In the genomic region with DNA sequence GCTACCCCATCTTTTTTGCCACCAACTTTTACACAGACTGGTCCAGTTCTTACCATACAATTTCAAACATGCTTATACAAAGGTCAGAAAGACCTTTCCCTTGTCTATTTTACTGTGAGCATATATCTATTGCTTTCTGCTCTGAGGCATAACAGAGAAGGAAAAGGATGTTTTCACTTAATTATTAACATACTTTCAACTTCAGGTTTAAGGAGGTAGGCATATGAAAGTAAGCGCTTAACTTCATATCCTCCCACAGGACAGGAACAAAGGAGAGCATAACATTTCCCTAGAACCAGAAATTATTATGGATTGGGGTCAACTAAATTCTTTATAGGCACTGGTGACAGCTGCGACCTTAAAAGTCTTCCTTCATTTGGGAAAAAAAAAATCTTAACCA, we compare ENCODE assay signal across 10 cellular contexts. TPM values are rescaled to one million over a fixed set of nuclear protein-coding genes. Genes with fewer than 3 reads are reported as not detected.
A peak's percentile ranks its signal among the peaks of the same experiment; 100 is the strongest.
DNase-seq lines count a peak whose midpoint lies in the region; ATAC-seq, FAIRE-seq and TF ChIP-seq lines count a peak whose summit lies in the region.
"Had no signal": no experiment of that assay in that cellular context is flagged by ENCODE, and none has a peak within 500 bp of the region (broad histone marks: within the 10 kb centered on the region; RNA-seq: fewer than 3 reads in every experiment).

No MANE protein-coding gene starts in this region.

- H3K79me2 ChIP-seq in mammary epithelial cell (ENCODE audit: insufficient read depth, low read length) = no peaks in the 10 kb centered on the region
- H3K79me2 ChIP-seq in neural progenitor cell (ENCODE audit: low read depth) = peaks cover 61% of the 10 kb centered on the region

- in situ Hi-C loops in mammary epithelial cell (cut with MboI; ENCODE audit: low sequenced_read_pairs in 2 of 2) = no loop called here

- peak; percentile 26 for ATAC-seq in HG02973 (IDR thresholded peaks at IDR 0.05; ENCODE audit: unreplicated experiment)
- no peak for ATAC-seq in HG02588 (IDR thresholded peaks at IDR 0.05; ENCODE audit: unreplicated experiment)
- no peak for ATAC-seq in HG03469 (IDR thresholded peaks at IDR 0.05; ENCODE audit: unreplicated experiment)

- H3K9ac ChIP-seq in mammary epithelial cell (ENCODE audit: insufficient read depth, low read length) (no peak overlapping the region), neural progenitor cell (peak overlapping the region; percentile 92)

- peak overlapping the region; percentile 100 for H3K27ac Mint-ChIP-seq in neural progenitor cell

- H3K27me3 ChIP-seq in mammary epithelial cell (ENCODE audit: insufficient read depth, low read length) = peaks cover 11% of the 10 kb centered on the region
- no peaks in the 10 kb centered on the region for H3K27me3 ChIP-seq in neural progenitor cell

- peaks cover 7% of the 10 kb centered on the region for H3K27me3 Mint-ChIP-seq in neural progenitor cell (ENCODE audit: insufficient read depth, low read depth)

- intact Hi-C loops in mammary epithelial cell (cut with micrococcal nuclease) = no loop called here

- peaks cover 23% of the 10 kb centered on the region for H3K4me1 Mint-ChIP-seq in neural progenitor cell

- BruUV-seq in mammary epithelial cell (replicated peaks; lab: Mats Ljungman, UMichigan) = TSS peak; percentile 27

- H2AFZ ChIP-seq in mammary epithelial cell (ENCODE audit: low read depth, low read length) (no peak overlapping the region), neural progenitor cell (replicated peaks) (no peak overlapping the region)

- TF ChIP-seq CTCF in D721Med (IDR thresholded peaks at IDR 0.05; ENCODE audit: insufficient read depth, missing control alignments) (no peak), mammary epithelial cell (conservative IDR thresholded peaks at IDR 0.05 in 1 of 2, IDR thresholded peaks at IDR 0.05 in 1 of 2; ENCODE audit: extremely low read depth in 1 of 2, insufficient read depth in 1 of 2, low read depth in 1 of 2, low read length in 2 of 2) (no peak), neural progenitor cell (IDR thresholded peaks at IDR 0.05) (no peak)

- H3K27ac ChIP-seq in mammary epithelial cell (ENCODE audit: insufficient read depth, low read depth, low read length) (no peak overlapping the region), neural progenitor cell (no peak overlapping the region)

- peaks cover 6% of the 10 kb centered on the region for H3K4me1 ChIP-seq in mammary epithelial cell (ENCODE audit: insufficient read depth, low read length)
- peaks cover 27% of the 10 kb centered on the region for H3K4me1 ChIP-seq in neural progenitor cell

- no peak overlapping the region for H3K4me3 ChIP-seq in mammary epithelial cell (replicated peaks in 1 of 3; ENCODE audit: insufficient read depth in 1 of 3, low read depth in 2 of 3, low read length in 3 of 3)
- peak overlapping the region; percentile 92 for H3K4me3 ChIP-seq in neural progenitor cell

- WGBS in mammary epithelial cell (ENCODE audit: low coverage, missing lambda C conversion rate) = 81% methylated on average over 2 of the region's 2 CpGs

- H3K4me3 Mint-ChIP-seq in neural progenitor cell = peak overlapping the region; percentile 99

- dilution Hi-C loops in mammary epithelial cell (cut with HindIII; ENCODE audit: low sequenced_read_pairs) = no loop called here

- CTCF ChIA-PET in mammary epithelial cell (lab: Charles Lee; ENCODE audit: low non-redundant PET) = no interaction called here

- H3F3A ChIP-seq in neural progenitor cell (ENCODE audit: low read depth) = peaks cover 17% of the 10 kb centered on the region

- H3K9me3 Mint-ChIP-seq in neural progenitor cell = peaks cover 30% of the 10 kb centered on the region

- H4K20me1 ChIP-seq in mammary epithelial cell (ENCODE audit: insufficient read depth, low read length) (no peaks in the 10 kb centered on the region), neural progenitor cell (ENCODE audit: low read depth) (peaks cover 54% of the 10 kb centered on the region)

- no peaks in the 10 kb centered on the region for H3K9me3 ChIP-seq in mammary epithelial cell (replicated peaks; ENCODE audit: insufficient read depth, low read length)
- no peaks in the 10 kb centered on the region for H3K9me3 ChIP-seq in neural progenitor cell (ENCODE audit: low read depth)

- peaks cover 44% of the 10 kb centered on the region for H3K36me3 Mint-ChIP-seq in neural progenitor cell

- H3K36me3 ChIP-seq in mammary epithelial cell (ENCODE audit: insufficient read depth, low read length) = no peaks in the 10 kb centered on the region
- no peaks in the 10 kb centered on the region for H3K36me3 ChIP-seq in neural progenitor cell

- H3K4me2 ChIP-seq in mammary epithelial cell (ENCODE audit: insufficient read depth, low read depth, low read length) (peak overlapping the region; percentile 81), neural progenitor cell (peak overlapping the region; percentile 82)

- DNase-seq in D721Med (ENCODE audit: insufficient read length, low spot score) (no peak), mammary epithelial cell (no peak), neural progenitor cell (ENCODE audit: low spot score) (no peak), NCI-H2227 (lab: John Stamatoyannopoulos, UW; ENCODE audit: unreplicated experiment) (no peak), NCI-H526 treated with DMSO at 0.1 percent for 48 hours (lab: John Stamatoyannopoulos, UW) (no peak)
- DNase-seq: T1000, trophoblast cell had no signal

- FAIRE-seq in D721Med (lab: Jason Lieb, UNC) = peak; percentile 6

RNA-seq across cellular contexts. Expression of gene MYEF2, which starts 1.1 kb away (rescaled TPM):
- 1 to 10 TPM; 2.3 to 5.0 TPM for total RNA-seq in mammary epithelial cell
- 0.74 TPM for polyA plus RNA-seq in mammary epithelial cell
- 0.31 TPM for polyA minus RNA-seq in mammary epithelial cell
- 110 and 140 TPM in 2 replicates for total RNA-seq in neural progenitor cell (ENCODE audit: low replicate concordance)

RNA-seq across cellular contexts. Expression of gene CTXN2, which starts 14.5 kb away (rescaled TPM):
- total RNA-seq in mammary epithelial cell (not detected), neural progenitor cell (ENCODE audit: low replicate concordance) (0.03 and 0.60 TPM in 2 replicates)
- not detected for polyA plus RNA-seq in mammary epithelial cell
- not detected for polyA minus RNA-seq in mammary epithelial cell

RNA-seq across cellular contexts. Expression of gene SLC12A1, which starts 29.1 kb away (rescaled TPM):
- total RNA-seq in mammary epithelial cell (not detected), neural progenitor cell (ENCODE audit: low replicate concordance) (0.19 TPM in 1 of 2 replicates, not detected in the other)
- polyA plus RNA-seq in mammary epithelial cell = not detected
- not detected for polyA minus RNA-seq in mammary epithelial cell

RNA-seq across cellular contexts. Expression of gene SLC24A5, which starts 56.2 kb away (rescaled TPM):
- total RNA-seq in mammary epithelial cell (not detected), neural progenitor cell (ENCODE audit: low replicate concordance) (0.65 TPM in 1 of 2 replicates, not detected in the other)
- polyA plus RNA-seq in mammary epithelial cell = not detected
- not detected for polyA minus RNA-seq in mammary epithelial cell

Comparison
In these comparisons a context has a peak if more than half of its experiments do, and no peak if none do; other contexts are left out.
1. RNA of gene MYEF2, which starts 1.1 kb away (total RNA-seq): 110 to 140 TPM in neural progenitor cell; 2.3 to 5.0 TPM in mammary epithelial cell; every median in the first group is over 10 times any median in the second.